ENCODE assay signal across 2 cellular contexts in genomic region chr17:19042369-19042768, GRCh38. TPM values are rescaled to one million over a fixed set of nuclear protein-coding genes. Genes with fewer than 3 reads are reported as not detected.
"Had no signal": no experiment of that assay in that cellular context is flagged by ENCODE, and none has a peak within 500 bp of the region (broad histone marks: within the 10 kb centered on the region; RNA-seq: fewer than 3 reads in every experiment).

No MANE protein-coding gene starts in this region.

RNA-seq across cellular contexts. Expression of gene GRAP, which starts 4.4 kb away (rescaled TPM):
- total RNA-seq: osteocyte, smooth muscle cell had no signal
